Comparison of ENCODE assay signal across 22 cellular contexts in genomic region chr5:3361811-3362605, GRCh38.
"Had no signal": no experiment of that assay in that cellular context is flagged by ENCODE, and none has a peak within 500 bp of the region (broad histone marks: within the 10 kb centered on the region; RNA-seq: fewer than 3 reads in every experiment).

No MANE protein-coding gene starts in this region.

- DNase-seq: activated B cell treated with CpG ODN at 0.5 μM for 24 hours; activated CD4-positive, alpha-beta memory T cell treated with anti-CD3 and anti-CD28 coated beads for 36 hours; activated CD4-positive, alpha-beta T cell treated with anti-CD3 and anti-CD28 coated beads, Interleukin-2, amount 10 ng/mL, durations not matched to agents 7 days and 5 days; activated CD8-positive, alpha-beta memory T cell treated with anti-CD3 and anti-CD28 coated beads, Interleukin-2, amount 50 U/mL, for 4 hours; activated naive CD4-positive, alpha-beta T cell treated with anti-CD3 and anti-CD28 coated beads, Interleukin-2, amount 50 U/mL, for 16 hours; activated naive CD8-positive, alpha-beta T cell treated with anti-CD3 and anti-CD28 coated beads, Interleukin-2, amount 10 ng/mL, durations not matched to agents 7 days and 5 days; activated T-cell treated with anti-CD3 and anti-CD28 coated beads, Interleukin-2, amount 50 U/mL, for 72 hours; adrenal gland; anterior cingulate cortex; Karpas-422; MM.1S; NCI-H1105; NCI-H1436; NCI-H1694 treated with DMSO at 0.1 percent for 48 hours; NCI-H2029 treated with DMSO at 0.1 percent for 48 hours; NCI-H510A treated with DMSO at 0.1 percent for 48 hours; NCI-H69; PC-3; SIG-M5; T-helper 17 cell; T-helper 9 cell had no signal

- ATAC-seq: activated T-cell treated with anti-CD3 and anti-CD28 coated beads, Interleukin-2, amount 50 U/mL, for 72 hours; K562; PC-3; T-helper 17 cell had no signal

- H3K27me3 Mint-ChIP-seq: activated B cell treated with CpG ODN at 0.5 μM for 24 hours; activated CD4-positive, alpha-beta memory T cell treated with anti-CD3 and anti-CD28 coated beads for 36 hours; activated CD4-positive, alpha-beta T cell treated with anti-CD3 and anti-CD28 coated beads, Interleukin-2, amount 10 ng/mL, durations not matched to agents 7 days and 5 days; activated naive CD8-positive, alpha-beta T cell treated with anti-CD3 and anti-CD28 coated beads, Interleukin-2, amount 10 ng/mL, durations not matched to agents 7 days and 5 days; T-helper 17 cell had no signal

- H3K9me3 Mint-ChIP-seq: activated CD4-positive, alpha-beta memory T cell treated with anti-CD3 and anti-CD28 coated beads for 36 hours; activated CD4-positive, alpha-beta T cell treated with anti-CD3 and anti-CD28 coated beads, Interleukin-2, amount 10 ng/mL, durations not matched to agents 7 days and 5 days had no signal

- H3K4me1 Mint-ChIP-seq: activated B cell treated with CpG ODN at 0.5 μM for 24 hours; activated CD4-positive, alpha-beta T cell treated with anti-CD3 and anti-CD28 coated beads, Interleukin-2, amount 10 ng/mL, durations not matched to agents 7 days and 5 days; activated naive CD8-positive, alpha-beta T cell treated with anti-CD3 and anti-CD28 coated beads, Interleukin-2, amount 10 ng/mL, durations not matched to agents 7 days and 5 days; T-helper 17 cell had no signal

- H3K27me3 ChIP-seq: adrenal gland had no signal

- H3K36me3 Mint-ChIP-seq: activated CD4-positive, alpha-beta memory T cell treated with anti-CD3 and anti-CD28 coated beads for 36 hours; activated naive CD8-positive, alpha-beta T cell treated with anti-CD3 and anti-CD28 coated beads, Interleukin-2, amount 10 ng/mL, durations not matched to agents 7 days and 5 days had no signal

- H3K9me3 ChIP-seq: adrenal gland had no signal

- H3K27ac Mint-ChIP-seq: activated B cell treated with CpG ODN at 0.5 μM for 24 hours; activated CD4-positive, alpha-beta memory T cell treated with anti-CD3 and anti-CD28 coated beads for 36 hours; activated CD4-positive, alpha-beta T cell treated with anti-CD3 and anti-CD28 coated beads, Interleukin-2, amount 10 ng/mL, durations not matched to agents 7 days and 5 days; activated naive CD8-positive, alpha-beta T cell treated with anti-CD3 and anti-CD28 coated beads, Interleukin-2, amount 10 ng/mL, durations not matched to agents 7 days and 5 days; activated T-cell treated with anti-CD3 and anti-CD28 coated beads, Interleukin-2, amount 50 U/mL, for 72 hours; T-helper 17 cell had no signal

- H3K27ac ChIP-seq: adrenal gland had no signal

- H3K4me3 Mint-ChIP-seq: activated B cell treated with CpG ODN at 0.5 μM for 24 hours; activated CD4-positive, alpha-beta memory T cell treated with anti-CD3 and anti-CD28 coated beads for 36 hours; activated CD4-positive, alpha-beta T cell treated with anti-CD3 and anti-CD28 coated beads, Interleukin-2, amount 10 ng/mL, durations not matched to agents 7 days and 5 days; activated naive CD8-positive, alpha-beta T cell treated with anti-CD3 and anti-CD28 coated beads, Interleukin-2, amount 10 ng/mL, durations not matched to agents 7 days and 5 days; activated T-cell treated with anti-CD3 and anti-CD28 coated beads, Interleukin-2, amount 50 U/mL, for 72 hours; T-helper 17 cell had no signal

- H3K36me3 ChIP-seq: adrenal gland had no signal

- H3K4me3 ChIP-seq: adrenal gland, K562 had no signal

- H3K4me1 ChIP-seq: adrenal gland had no signal
